Comparison of ENCODE assay signal across 1 cellular context in the genomic region with DNA sequence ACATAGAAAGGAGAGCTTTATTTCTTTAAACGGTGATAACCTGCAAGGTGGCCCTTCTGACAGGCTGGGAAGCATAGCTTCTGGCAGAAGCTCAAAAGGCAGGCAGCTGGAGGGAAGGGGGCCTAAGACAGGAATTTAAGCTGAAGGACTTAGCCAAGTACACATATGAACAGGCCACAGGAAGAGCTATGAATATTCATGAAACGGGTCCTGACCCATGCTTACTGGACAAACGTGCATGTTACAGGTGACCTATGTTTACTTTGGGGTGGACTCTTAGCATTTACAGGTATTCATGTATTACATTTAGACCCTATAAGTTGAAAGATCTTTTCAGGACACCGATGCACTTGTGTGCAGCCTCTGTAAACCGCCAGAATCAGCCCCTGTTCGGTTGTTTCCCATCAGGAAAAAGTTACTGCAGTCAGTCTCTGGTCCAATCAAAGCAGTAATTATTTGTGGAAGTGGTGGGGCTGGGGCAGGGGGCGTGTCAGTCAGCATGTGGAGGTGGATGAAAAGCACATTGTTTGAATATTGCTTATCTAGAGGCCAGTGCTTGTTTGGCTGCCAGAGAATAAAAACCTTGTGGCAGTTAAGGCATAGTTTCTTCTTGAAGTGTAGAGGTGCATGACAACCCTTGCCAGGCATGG.
TF ChIP-seq lines count a peak whose summit lies in the region.

No MANE protein-coding gene starts in this region.

TF ChIP-seq in K562, 482 proteins besides CTCF, POLR2A, EP300 and RAD21 (continued from another document):
- TF ChIP-seq, protein P1, sequence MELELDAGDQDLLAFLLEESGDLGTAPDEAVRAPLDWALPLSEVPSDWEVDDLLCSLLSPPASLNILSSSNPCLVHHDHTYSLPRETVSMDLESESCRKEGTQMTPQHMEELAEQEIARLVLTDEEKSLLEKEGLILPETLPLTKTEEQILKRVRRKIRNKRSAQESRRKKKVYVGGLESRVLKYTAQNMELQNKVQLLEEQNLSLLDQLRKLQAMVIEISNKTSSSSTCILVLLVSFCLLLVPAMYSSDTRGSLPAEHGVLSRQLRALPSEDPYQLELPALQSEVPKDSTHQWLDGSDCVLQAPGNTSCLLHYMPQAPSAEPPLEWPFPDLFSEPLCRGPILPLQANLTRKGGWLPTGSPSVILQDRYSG (tag; conservative IDR thresholded peaks at IDR 0.05; ENCODE audit: low read depth): no peak
- TF ChIP-seq, protein P2, sequence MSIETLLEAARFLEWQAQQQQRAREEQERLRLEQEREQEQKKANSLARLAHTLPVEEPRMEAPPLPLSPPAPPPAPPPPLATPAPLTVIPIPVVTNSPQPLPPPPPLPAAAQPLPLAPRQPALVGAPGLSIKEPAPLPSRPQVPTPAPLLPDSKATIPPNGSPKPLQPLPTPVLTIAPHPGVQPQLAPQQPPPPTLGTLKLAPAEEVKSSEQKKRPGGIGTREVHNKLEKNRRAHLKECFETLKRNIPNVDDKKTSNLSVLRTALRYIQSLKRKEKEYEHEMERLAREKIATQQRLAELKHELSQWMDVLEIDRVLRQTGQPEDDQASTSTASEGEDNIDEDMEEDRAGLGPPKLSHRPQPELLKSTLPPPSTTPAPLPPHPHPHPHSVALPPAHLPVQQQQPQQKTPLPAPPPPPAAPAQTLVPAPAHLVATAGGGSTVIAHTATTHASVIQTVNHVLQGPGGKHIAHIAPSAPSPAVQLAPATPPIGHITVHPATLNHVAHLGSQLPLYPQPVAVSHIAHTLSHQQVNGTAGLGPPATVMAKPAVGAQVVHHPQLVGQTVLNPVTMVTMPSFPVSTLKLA (conservative IDR thresholded peaks at IDR 0.05): peak; percentile 29 to 69; a peak in 3 of 4 replicates
- no peak for TF ChIP-seq SUPT5H (IDR thresholded peaks at IDR 0.05)
- TF ChIP-seq CCAR2 (IDR thresholded peaks at IDR 0.05; ENCODE audit: low read depth, low read length): no peak
- TF ChIP-seq, protein P3, sequence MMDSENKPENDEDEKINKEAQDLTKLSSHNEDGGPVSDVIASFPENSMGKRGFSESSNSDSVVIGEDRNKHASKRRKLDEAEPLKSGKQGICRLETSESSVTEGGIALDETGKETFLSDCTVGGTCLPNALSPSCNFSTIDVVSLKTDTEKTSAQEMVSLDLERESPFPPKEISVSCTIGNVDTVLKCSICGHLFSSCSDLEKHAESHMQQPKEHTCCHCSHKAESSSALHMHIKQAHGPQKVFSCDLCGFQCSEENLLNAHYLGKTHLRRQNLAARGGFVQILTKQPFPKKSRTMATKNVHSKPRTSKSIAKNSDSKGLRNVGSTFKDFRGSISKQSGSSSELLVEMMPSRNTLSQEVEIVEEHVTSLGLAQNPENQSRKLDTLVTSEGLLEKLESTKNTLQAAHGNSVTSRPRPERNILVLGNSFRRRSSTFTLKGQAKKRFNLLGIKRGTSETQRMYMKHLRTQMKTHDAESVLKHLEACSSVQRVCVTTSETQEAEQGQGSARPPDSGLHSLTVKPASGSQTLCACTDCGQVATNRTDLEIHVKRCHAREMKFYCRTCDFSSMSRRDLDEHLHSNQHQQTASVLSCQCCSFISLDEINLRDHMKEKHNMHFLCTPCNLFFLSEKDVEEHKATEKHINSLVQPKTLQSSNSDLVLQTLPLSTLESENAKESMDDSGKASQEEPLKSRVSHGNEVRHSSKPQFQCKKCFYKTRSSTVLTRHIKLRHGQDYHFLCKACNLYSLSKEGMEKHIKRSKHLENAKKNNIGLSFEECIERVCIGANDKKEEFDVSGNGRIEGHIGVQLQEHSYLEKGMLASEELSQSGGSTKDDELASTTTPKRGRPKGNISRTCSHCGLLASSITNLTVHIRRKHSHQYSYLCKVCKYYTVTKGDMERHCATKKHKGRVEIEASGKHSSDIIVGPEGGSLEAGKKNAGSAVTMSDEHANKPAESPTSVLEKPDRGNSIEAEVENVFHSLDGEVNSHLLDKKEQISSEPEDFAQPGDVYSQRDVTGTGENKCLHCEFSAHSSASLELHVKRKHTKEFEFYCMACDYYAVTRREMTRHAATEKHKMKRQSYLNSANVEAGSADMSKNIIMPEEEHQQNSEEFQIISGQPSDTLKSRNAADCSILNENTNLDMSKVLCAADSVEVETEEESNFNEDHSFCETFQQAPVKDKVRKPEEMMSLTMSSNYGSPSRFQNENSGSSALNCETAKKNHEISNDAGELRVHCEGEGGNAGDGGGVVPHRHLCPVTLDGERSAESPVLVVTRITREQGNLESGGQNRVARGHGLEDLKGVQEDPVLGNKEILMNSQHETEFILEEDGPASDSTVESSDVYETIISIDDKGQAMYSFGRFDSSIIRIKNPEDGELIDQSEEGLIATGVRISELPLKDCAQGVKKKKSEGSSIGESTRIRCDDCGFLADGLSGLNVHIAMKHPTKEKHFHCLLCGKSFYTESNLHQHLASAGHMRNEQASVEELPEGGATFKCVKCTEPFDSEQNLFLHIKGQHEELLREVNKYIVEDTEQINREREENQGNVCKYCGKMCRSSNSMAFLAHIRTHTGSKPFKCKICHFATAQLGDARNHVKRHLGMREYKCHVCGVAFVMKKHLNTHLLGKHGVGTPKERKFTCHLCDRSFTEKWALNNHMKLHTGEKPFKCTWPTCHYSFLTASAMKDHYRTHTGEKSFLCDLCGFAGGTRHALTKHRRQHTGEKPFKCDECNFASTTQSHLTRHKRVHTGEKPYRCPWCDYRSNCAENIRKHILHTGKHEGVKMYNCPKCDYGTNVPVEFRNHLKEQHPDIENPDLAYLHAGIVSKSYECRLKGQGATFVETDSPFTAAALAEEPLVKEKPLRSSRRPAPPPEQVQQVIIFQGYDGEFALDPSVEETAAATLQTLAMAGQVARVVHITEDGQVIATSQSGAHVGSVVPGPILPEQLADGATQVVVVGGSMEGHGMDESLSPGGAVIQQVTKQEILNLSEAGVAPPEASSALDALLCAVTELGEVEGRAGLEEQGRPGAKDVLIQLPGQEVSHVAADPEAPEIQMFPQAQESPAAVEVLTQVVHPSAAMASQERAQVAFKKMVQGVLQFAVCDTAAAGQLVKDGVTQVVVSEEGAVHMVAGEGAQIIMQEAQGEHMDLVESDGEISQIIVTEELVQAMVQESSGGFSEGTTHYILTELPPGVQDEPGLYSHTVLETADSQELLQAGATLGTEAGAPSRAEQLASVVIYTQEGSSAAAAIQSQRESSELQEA (IDR thresholded peaks at IDR 0.05; ENCODE audit: low read depth): no peak
- TF ChIP-seq, protein P4, sequence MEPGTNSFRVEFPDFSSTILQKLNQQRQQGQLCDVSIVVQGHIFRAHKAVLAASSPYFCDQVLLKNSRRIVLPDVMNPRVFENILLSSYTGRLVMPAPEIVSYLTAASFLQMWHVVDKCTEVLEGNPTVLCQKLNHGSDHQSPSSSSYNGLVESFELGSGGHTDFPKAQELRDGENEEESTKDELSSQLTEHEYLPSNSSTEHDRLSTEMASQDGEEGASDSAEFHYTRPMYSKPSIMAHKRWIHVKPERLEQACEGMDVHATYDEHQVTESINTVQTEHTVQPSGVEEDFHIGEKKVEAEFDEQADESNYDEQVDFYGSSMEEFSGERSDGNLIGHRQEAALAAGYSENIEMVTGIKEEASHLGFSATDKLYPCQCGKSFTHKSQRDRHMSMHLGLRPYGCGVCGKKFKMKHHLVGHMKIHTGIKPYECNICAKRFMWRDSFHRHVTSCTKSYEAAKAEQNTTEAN (CRISPR knock-in tag; IDR thresholded peaks at IDR 0.05): no peak
- no peak for TF ChIP-seq ZNF586 (CRISPR knock-in tag; conservative IDR thresholded peaks at IDR 0.05)
- TF ChIP-seq, protein P5, sequence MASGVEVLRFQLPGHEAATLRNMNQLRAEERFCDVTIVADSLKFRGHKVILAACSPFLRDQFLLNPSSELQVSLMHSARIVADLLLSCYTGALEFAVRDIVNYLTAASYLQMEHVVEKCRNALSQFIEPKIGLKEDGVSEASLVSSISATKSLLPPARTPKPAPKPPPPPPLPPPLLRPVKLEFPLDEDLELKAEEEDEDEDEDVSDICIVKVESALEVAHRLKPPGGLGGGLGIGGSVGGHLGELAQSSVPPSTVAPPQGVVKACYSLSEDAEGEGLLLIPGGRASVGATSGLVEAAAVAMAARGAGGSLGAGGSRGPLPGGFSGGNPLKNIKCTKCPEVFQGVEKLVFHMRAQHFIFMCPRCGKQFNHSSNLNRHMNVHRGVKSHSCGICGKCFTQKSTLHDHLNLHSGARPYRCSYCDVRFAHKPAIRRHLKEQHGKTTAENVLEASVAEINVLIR (CRISPR knock-in tag; IDR thresholded peaks at IDR 0.05): no peak
- TF ChIP-seq PCBP2 (IDR thresholded peaks at IDR 0.05; ENCODE audit: low read depth, low read length, poor library complexity, severe bottlenecking): no peak
- no peak for TF ChIP-seq TCF7 (IDR thresholded peaks at IDR 0.05; ENCODE audit: borderline replicate concordance)
- TF ChIP-seq, protein P6, sequence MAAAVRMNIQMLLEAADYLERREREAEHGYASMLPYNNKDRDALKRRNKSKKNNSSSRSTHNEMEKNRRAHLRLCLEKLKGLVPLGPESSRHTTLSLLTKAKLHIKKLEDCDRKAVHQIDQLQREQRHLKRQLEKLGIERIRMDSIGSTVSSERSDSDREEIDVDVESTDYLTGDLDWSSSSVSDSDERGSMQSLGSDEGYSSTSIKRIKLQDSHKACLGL (CRISPR knock-in tag; IDR thresholded peaks at IDR 0.05; ENCODE audit: borderline replicate concordance, poor library complexity, severe bottlenecking): no peak
- TF ChIP-seq, protein P7, sequence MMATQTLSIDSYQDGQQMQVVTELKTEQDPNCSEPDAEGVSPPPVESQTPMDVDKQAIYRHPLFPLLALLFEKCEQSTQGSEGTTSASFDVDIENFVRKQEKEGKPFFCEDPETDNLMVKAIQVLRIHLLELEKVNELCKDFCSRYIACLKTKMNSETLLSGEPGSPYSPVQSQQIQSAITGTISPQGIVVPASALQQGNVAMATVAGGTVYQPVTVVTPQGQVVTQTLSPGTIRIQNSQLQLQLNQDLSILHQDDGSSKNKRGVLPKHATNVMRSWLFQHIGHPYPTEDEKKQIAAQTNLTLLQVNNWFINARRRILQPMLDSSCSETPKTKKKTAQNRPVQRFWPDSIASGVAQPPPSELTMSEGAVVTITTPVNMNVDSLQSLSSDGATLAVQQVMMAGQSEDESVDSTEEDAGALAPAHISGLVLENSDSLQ (IDR thresholded peaks at IDR 0.05): peak; percentile 70
- no peak for TF ChIP-seq FOXA1 (IDR thresholded peaks at IDR 0.05; ENCODE audit: borderline replicate concordance)
- no peak for TF ChIP-seq HNRNPH1 (optimal IDR thresholded peaks at IDR 0.05; ENCODE audit: low read depth, low read length)
- no peak for TF ChIP-seq DACH1 (IDR thresholded peaks at IDR 0.05; ENCODE audit: partially characterized antibody)
- TF ChIP-seq SNIP1 (IDR thresholded peaks at IDR 0.05; ENCODE audit: low read depth): no peak
- TF ChIP-seq GTF2A2 (tag; IDR thresholded peaks at IDR 0.05): no peak
- TF ChIP-seq, protein P8, sequence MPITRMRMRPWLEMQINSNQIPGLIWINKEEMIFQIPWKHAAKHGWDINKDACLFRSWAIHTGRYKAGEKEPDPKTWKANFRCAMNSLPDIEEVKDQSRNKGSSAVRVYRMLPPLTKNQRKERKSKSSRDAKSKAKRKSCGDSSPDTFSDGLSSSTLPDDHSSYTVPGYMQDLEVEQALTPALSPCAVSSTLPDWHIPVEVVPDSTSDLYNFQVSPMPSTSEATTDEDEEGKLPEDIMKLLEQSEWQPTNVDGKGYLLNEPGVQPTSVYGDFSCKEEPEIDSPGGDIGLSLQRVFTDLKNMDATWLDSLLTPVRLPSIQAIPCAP (CRISPR knock-in tag; IDR thresholded peaks at IDR 0.05; ENCODE audit: borderline replicate concordance): no peak
- peak in 1 of 2 experiments; percentile 59; a peak in 1 of 4 replicates for TF ChIP-seq SIN3A (IDR thresholded peaks at IDR 0.05; ENCODE audit: borderline replicate concordance in 2 of 2, control insufficient read depth in 1 of 2, low read depth in 2 of 2, low read length in 2 of 2)
- peak; percentile 80 for TF ChIP-seq MXI1 (IDR thresholded peaks at IDR 0.05; ENCODE audit: low read depth, low read length)
